26 cellular contexts compared by ENCODE assay signal in genomic region chrX:129732857-129733256, GRCh38. TPM values are rescaled to one million over a fixed set of nuclear protein-coding genes. Genes with fewer than 3 reads are reported as not detected.
"Had no signal": no experiment of that assay in that cellular context is flagged by ENCODE, and none has a peak within 500 bp of the region (broad histone marks: within the 10 kb centered on the region; RNA-seq: fewer than 3 reads in every experiment).

No MANE protein-coding gene starts in this region.

- DNase-seq: activated CD4-positive, alpha-beta T cell treated with anti-CD3 and anti-CD28 coated beads for 1 hour; activated CD4-positive, alpha-beta T cell treated with anti-CD3 and anti-CD28 coated beads, Interleukin-2, amount 10 ng/mL, durations not matched to agents 24 days and 14 days; activated CD4-positive, alpha-beta T cell treated with anti-CD3 and anti-CD28 coated beads, Interleukin-2, amount 50 U/mL, for 48 hours; activated CD8-positive, alpha-beta memory T cell treated with anti-CD3 and anti-CD28 coated beads, Interleukin-2, amount 50 U/mL, for 4 hours; activated naive CD4-positive, alpha-beta T cell treated with anti-CD3 and anti-CD28 coated beads, Interleukin-2, amount 50 U/mL, for 16 hours; activated naive CD8-positive, alpha-beta T cell treated with anti-CD3 and anti-CD28 coated beads, Interleukin-2, amount 10 ng/mL, durations not matched to agents 7 days and 5 days; activated T-cell treated with anti-CD3 and anti-CD28 coated beads, Interleukin-2, amount 50 U/mL, for 72 hours; adrenal gland; anterior cingulate cortex; cerebellar nuclear complex; Kasumi-1; NCI-H1930; NCI-H2171; NCI-H226; NCI-H526; NCI-H82; NK-92 treated with Interleukin-12 subunit alpha and Interleukin-12 subunit beta, amount 100 ng/mL, for 24 hours; PC-3; SHP77 treated with DMSO at 0.1 percent for 48 hours; T-helper 17 cell; T-helper 9 cell had no signal

- FAIRE-seq: colon had no signal

- H3K27ac Mint-ChIP-seq: activated CD4-positive, alpha-beta T cell treated with anti-CD3 and anti-CD28 coated beads, Interleukin-2, amount 10 ng/mL, durations not matched to agents 24 days and 14 days; activated T-cell treated with anti-CD3 and anti-CD28 coated beads, Interleukin-2, amount 50 U/mL, for 72 hours; activated T-helper 2 cell treated with anti-CD3 and anti-CD28 coated beads, Interferon-gamma antibody, Interleukin-2, Interleukin-4, amounts not matched to agents 10 μg/mL and 5 μg/mL and 100 μg/mL, durations not matched to agents 14 hours and 24 hours and 36 hours; T-helper 17 cell; WTC11 had no signal

- H3K4me1 ChIP-seq: adrenal gland had no signal

- H3K36me3 Mint-ChIP-seq: WTC11 had no signal

- H3K9me3 ChIP-seq: adrenal gland had no signal

- H3K36me3 ChIP-seq: adrenal gland had no signal

- H3K4me3 ChIP-seq: adrenal gland had no signal

- ATAC-seq: activated T-cell treated with anti-CD3 and anti-CD28 coated beads, Interleukin-2, amount 50 U/mL, for 72 hours; PC-3; T-helper 17 cell; WTC11 had no signal

- H3K27ac ChIP-seq: adrenal gland had no signal

- H3K9me3 Mint-ChIP-seq: activated T-helper 2 cell treated with anti-CD3 and anti-CD28 coated beads, Interferon-gamma antibody, Interleukin-2, Interleukin-4, amounts not matched to agents 10 μg/mL and 5 μg/mL and 100 μg/mL, durations not matched to agents 14 hours and 24 hours and 36 hours; WTC11 had no signal

- H3K27me3 Mint-ChIP-seq: activated CD4-positive, alpha-beta T cell treated with anti-CD3 and anti-CD28 coated beads, Interleukin-2, amount 10 ng/mL, durations not matched to agents 24 days and 14 days; activated naive CD8-positive, alpha-beta T cell treated with anti-CD3 and anti-CD28 coated beads, Interleukin-2, amount 10 ng/mL, durations not matched to agents 7 days and 5 days; T-helper 17 cell had no signal

- H3K4me3 Mint-ChIP-seq: activated CD4-positive, alpha-beta T cell treated with anti-CD3 and anti-CD28 coated beads, Interleukin-2, amount 10 ng/mL, durations not matched to agents 24 days and 14 days; activated naive CD8-positive, alpha-beta T cell treated with anti-CD3 and anti-CD28 coated beads, Interleukin-2, amount 10 ng/mL, durations not matched to agents 7 days and 5 days; activated T-cell treated with anti-CD3 and anti-CD28 coated beads, Interleukin-2, amount 50 U/mL, for 72 hours; T-helper 17 cell; WTC11 had no signal

- H3K27me3 ChIP-seq: adrenal gland had no signal

RNA-seq across cellular contexts. Expression of gene XPNPEP2, which starts 5.9 kb away (rescaled TPM):
- total RNA-seq: NCI-H460, PC-3, SK-MEL-5 had no signal

RNA-seq across cellular contexts. Expression of gene SASH3, which starts 46.9 kb away (rescaled TPM):
- total RNA-seq: NCI-H460, PC-3, SK-MEL-5 had no signal
